ENCODE assay signal across 16 cellular contexts in genomic region chr4:159256037-159256436, GRCh38.
"Had no signal": no experiment of that assay in that cellular context is flagged by ENCODE, and none has a peak within 500 bp of the region (broad histone marks: within the 10 kb centered on the region; RNA-seq: fewer than 3 reads in every experiment).

No MANE protein-coding gene starts in this region.

- H3K9me3 ChIP-seq: esophagus muscularis mucosa, tibial artery had no signal

- H3K4me1 ChIP-seq: foreskin keratinocyte had no signal

- H3K27ac ChIP-seq: esophagus muscularis mucosa, foreskin keratinocyte, tibial artery had no signal

- DNase-seq: activated B cell treated with CpG ODN at 0.5 μM for 24 hours; activated CD4-positive, alpha-beta T cell treated with anti-CD3 and anti-CD28 coated beads for 4 hours; activated CD8-positive, alpha-beta T cell treated with anti-CD3 and anti-CD28 coated beads for 36 hours; activated naive CD4-positive, alpha-beta T cell treated with anti-CD3 and anti-CD28 coated beads for 36 hours; activated T-cell treated with anti-CD3 and anti-CD28 coated beads, Interleukin-2, amount 50 U/mL, for 1 hour; cortex of kidney; foreskin keratinocyte; glutamatergic neuron; occipital lobe; posterior cingulate gyrus; stimulated activated naive CD8-positive, alpha-beta T cell treated with anti-CD3 and anti-CD28 coated beads, Interleukin-15, Interleukin-2, amounts not matched to agents 100 U/mL and 50 U/mL, for 24 hours; substantia nigra; tibial artery had no signal

- H3K27me3 Mint-ChIP-seq: activated B cell treated with CpG ODN at 0.5 μM for 24 hours; activated CD8-positive, alpha-beta T cell treated with anti-CD3 and anti-CD28 coated beads for 36 hours; brain had no signal

- H3K4me3 Mint-ChIP-seq: activated B cell treated with CpG ODN at 0.5 μM for 24 hours; activated CD8-positive, alpha-beta T cell treated with anti-CD3 and anti-CD28 coated beads for 36 hours; activated naive CD4-positive, alpha-beta T cell treated with anti-CD3 and anti-CD28 coated beads for 36 hours; brain had no signal

- H3K4me1 Mint-ChIP-seq: activated B cell treated with CpG ODN at 0.5 μM for 24 hours had no signal

- H3K27me3 ChIP-seq: esophagus muscularis mucosa, foreskin keratinocyte, tibial artery had no signal

- H3K27ac Mint-ChIP-seq: activated B cell treated with CpG ODN at 0.5 μM for 24 hours; activated CD8-positive, alpha-beta T cell treated with anti-CD3 and anti-CD28 coated beads for 36 hours; activated naive CD4-positive, alpha-beta T cell treated with anti-CD3 and anti-CD28 coated beads for 36 hours had no signal

- H3K4me3 ChIP-seq: esophagus muscularis mucosa, tibial artery had no signal

- ATAC-seq: activated CD8-positive, alpha-beta T cell treated with anti-CD3 and anti-CD28 coated beads for 36 hours; foreskin keratinocyte; left lobe of liver; stimulated activated naive CD8-positive, alpha-beta T cell treated with anti-CD3 and anti-CD28 coated beads, Interleukin-15, Interleukin-2, amounts not matched to agents 100 U/mL and 50 U/mL, for 24 hours had no signal
